Comparison of ENCODE assay signal across 1 cellular context in the genomic region with DNA sequence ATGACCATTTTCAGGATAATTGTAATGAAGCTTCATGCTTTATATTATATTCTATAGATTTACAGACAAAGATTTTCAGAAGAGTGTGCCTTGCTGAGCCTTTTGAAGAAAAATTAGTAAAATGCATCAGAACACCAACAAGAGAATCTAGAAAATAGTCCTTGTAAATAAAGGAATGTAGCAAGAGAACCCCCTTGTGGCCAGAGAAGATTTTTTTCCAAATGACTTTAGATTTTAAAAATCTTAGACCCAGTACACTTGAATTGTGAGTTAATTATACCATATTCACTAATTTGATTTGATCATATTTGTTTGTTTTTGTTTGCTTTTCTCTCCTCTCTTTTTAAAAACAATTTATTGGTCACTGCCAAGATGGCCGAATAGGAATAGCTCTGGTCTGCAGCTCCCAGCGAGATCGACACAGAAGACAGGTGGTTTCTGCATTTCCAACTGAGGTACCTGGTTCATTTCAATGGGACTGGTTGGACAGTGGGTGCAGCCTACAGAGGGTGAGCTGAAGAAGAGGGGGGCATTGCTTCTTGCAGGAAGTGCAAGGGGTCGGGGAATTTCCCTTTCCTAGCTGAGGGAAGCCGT.
TF ChIP-seq lines count a peak whose summit lies in the region.

No MANE protein-coding gene starts in this region.

TF ChIP-seq in GM23338, 12 proteins besides CTCF, POLR2A, EP300 and RAD21 (continued from another document):
- no peak for TF ChIP-seq ZNF462 (CRISPR knock-in tag; IDR thresholded peaks at IDR 0.05)
- TF ChIP-seq, protein P1, sequence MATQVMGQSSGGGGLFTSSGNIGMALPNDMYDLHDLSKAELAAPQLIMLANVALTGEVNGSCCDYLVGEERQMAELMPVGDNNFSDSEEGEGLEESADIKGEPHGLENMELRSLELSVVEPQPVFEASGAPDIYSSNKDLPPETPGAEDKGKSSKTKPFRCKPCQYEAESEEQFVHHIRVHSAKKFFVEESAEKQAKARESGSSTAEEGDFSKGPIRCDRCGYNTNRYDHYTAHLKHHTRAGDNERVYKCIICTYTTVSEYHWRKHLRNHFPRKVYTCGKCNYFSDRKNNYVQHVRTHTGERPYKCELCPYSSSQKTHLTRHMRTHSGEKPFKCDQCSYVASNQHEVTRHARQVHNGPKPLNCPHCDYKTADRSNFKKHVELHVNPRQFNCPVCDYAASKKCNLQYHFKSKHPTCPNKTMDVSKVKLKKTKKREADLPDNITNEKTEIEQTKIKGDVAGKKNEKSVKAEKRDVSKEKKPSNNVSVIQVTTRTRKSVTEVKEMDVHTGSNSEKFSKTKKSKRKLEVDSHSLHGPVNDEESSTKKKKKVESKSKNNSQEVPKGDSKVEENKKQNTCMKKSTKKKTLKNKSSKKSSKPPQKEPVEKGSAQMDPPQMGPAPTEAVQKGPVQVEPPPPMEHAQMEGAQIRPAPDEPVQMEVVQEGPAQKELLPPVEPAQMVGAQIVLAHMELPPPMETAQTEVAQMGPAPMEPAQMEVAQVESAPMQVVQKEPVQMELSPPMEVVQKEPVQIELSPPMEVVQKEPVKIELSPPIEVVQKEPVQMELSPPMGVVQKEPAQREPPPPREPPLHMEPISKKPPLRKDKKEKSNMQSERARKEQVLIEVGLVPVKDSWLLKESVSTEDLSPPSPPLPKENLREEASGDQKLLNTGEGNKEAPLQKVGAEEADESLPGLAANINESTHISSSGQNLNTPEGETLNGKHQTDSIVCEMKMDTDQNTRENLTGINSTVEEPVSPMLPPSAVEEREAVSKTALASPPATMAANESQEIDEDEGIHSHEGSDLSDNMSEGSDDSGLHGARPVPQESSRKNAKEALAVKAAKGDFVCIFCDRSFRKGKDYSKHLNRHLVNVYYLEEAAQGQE (IDR thresholded peaks at IDR 0.05; ENCODE audit: unreplicated experiment) = no peak
